8 cellular contexts compared by ENCODE assay signal in the genomic region with DNA sequence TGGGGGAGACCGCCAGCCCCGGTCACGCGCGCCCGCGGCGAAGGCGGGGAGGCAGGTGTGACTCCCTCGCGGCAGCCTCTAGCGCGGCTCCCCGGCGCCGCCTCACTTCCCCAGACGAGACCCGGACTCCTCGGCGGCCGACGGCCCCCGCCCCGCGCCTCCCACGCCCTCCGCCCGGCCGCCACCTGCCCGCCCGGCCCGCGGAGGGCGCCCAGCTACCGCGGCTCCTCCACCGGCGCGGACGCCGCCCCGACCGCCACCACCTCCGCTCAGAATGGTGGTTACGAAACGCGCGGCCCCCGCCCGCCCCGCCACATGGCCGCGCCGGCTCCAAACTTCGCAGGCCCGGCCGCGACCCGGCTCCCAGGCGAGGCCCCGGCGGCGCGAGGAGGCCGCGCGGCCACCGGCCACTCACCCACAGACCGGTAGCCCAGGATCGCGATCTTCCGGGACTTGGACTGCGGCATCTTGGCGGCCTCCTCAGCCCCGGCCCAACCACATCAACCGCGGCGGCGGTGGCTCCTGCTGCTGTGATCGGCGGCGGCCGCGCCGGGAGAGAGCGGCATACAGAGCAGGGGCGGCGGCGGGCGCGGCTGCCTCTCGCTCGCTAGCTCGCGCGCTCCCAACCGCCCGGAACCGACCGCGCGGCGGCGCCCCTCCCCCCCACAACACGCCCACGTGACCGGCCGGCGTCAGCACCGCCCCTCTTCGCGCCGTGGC. TPM values are rescaled to one million over a fixed set of nuclear protein-coding genes. Genes with fewer than 3 reads are reported as not detected.
DNase-seq lines count a peak whose midpoint lies in the region; ATAC-seq and TF ChIP-seq lines count a peak whose summit lies in the region.
"Not testable (repeated sequence)": the region's sequence is repeated elsewhere in the genome, so short reads cannot be mapped to it uniquely, and the experiment has no call there.

No MANE protein-coding gene starts in this region.

- H3K4me3 Mint-ChIP-seq in naive thymus-derived CD8-positive, alpha-beta T cell, result peak overlapping the region; percentile 86 to 98 (median 94)

- not testable (repeated sequence) for H3K9me3 Mint-ChIP-seq in naive thymus-derived CD8-positive, alpha-beta T cell

- POLR2A ChIA-PET in naive thymus-derived CD8-positive, alpha-beta T cell (lab: Charles Lee), result interaction anchor here (0.9 to 2.3 kb wide), 8 partner anchors 8 to 509 kb away, joined by 3 to 21 read pairs (median 4); a partner anchor contains a TSS

- TF ChIP-seq CTCF in fibroblast of villous mesenchyme (IDR thresholded peaks at IDR 0.05; ENCODE audit: insufficient read depth, low read depth, low read length), result not testable (repeated sequence)

- H3K4me1 Mint-ChIP-seq in naive thymus-derived CD8-positive, alpha-beta T cell, result peaks cover 24 to 51% (median 45%) of the 10 kb centered on the region in 4 donors

- peak; percentile 50 for ATAC-seq in GM21381 (IDR thresholded peaks at IDR 0.05; ENCODE audit: unreplicated experiment)
- ATAC-seq in HG03469 (IDR thresholded peaks at IDR 0.05; ENCODE audit: unreplicated experiment), result peak; percentile 29
- ATAC-seq in SK-N-SH treated with all-trans-retinoic acid at 6 μM for 48 hours, result peak; percentile 75
- peak; percentile 65 to 67 for ATAC-seq in naive thymus-derived CD8-positive, alpha-beta T cell

- H3K27me3 Mint-ChIP-seq in naive thymus-derived CD8-positive, alpha-beta T cell, result not testable (repeated sequence)

- H3K27ac Mint-ChIP-seq in naive thymus-derived CD8-positive, alpha-beta T cell, result peak overlapping the region; percentile 95 to 99 (median 97)

- H3K4me3 ChIP-seq in fibroblast of villous mesenchyme (ENCODE audit: low read depth, low read length), result peak overlapping the region; percentile 74

- not testable (repeated sequence) for H3K36me3 Mint-ChIP-seq in naive thymus-derived CD8-positive, alpha-beta T cell

- DNase-seq in COLO668 (lab: John Stamatoyannopoulos, UW; ENCODE audit: unreplicated experiment), result peak; percentile 61
- peak; percentile 67 for DNase-seq in activated naive CD4-positive, alpha-beta T cell treated with Interleukin-2 at 50 U/mL for 16 hours
- peak; percentile 44 for DNase-seq in fibroblast of villous mesenchyme (ENCODE audit: low read depth)
- peak in 8 of 10 donors; percentile 37 to 78 (median 52) for DNase-seq in naive thymus-derived CD8-positive, alpha-beta T cell
- peak; percentile 21 to 42 for DNase-seq in stimulated activated CD8-positive, alpha-beta memory T cell treated with anti-CD3 and anti-CD28 coated beads, Interleukin-4, amount 100 ng/mL, for 1 hour (ENCODE audit: low read depth in 2 of 2, low spot score in 1 of 2)

TF ChIP-seq in SK-N-SH treated with all-trans-retinoic acid at 6 μM for 48 hours, 23 proteins besides CTCF, POLR2A, EP300 and RAD21:
- 0 out of 2 replicates have a peak, but pooled peaks have one; percentile 32 for TF ChIP-seq ZFP3 (CRISPR knock-in tag; IDR thresholded peaks at IDR 0.05)
- TF ChIP-seq CSDC2 (CRISPR knock-in tag; IDR thresholded peaks at IDR 0.05), result 0 out of 2 replicates have a peak, but pooled peaks have one; percentile 59
- TF ChIP-seq, protein P1, sequence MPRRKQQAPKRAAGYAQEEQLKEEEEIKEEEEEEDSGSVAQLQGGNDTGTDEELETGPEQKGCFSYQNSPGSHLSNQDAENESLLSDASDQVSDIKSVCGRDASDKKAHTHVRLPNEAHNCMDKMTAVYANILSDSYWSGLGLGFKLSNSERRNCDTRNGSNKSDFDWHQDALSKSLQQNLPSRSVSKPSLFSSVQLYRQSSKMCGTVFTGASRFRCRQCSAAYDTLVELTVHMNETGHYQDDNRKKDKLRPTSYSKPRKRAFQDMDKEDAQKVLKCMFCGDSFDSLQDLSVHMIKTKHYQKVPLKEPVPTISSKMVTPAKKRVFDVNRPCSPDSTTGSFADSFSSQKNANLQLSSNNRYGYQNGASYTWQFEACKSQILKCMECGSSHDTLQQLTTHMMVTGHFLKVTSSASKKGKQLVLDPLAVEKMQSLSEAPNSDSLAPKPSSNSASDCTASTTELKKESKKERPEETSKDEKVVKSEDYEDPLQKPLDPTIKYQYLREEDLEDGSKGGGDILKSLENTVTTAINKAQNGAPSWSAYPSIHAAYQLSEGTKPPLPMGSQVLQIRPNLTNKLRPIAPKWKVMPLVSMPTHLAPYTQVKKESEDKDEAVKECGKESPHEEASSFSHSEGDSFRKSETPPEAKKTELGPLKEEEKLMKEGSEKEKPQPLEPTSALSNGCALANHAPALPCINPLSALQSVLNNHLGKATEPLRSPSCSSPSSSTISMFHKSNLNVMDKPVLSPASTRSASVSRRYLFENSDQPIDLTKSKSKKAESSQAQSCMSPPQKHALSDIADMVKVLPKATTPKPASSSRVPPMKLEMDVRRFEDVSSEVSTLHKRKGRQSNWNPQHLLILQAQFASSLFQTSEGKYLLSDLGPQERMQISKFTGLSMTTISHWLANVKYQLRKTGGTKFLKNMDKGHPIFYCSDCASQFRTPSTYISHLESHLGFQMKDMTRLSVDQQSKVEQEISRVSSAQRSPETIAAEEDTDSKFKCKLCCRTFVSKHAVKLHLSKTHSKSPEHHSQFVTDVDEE (CRISPR knock-in tag; IDR thresholded peaks at IDR 0.05), result 0 out of 2 replicates have a peak, but pooled peaks have one; percentile 36

RNA-seq across cellular contexts. Expression of a gene that starts 0.5 kb away (rescaled TPM):
- 52.2 and 79.5 TPM in 2 replicates for total RNA-seq in fibroblast of villous mesenchyme
- 10 to 100 TPM; 31.2 to 33.7 TPM for total RNA-seq in naive thymus-derived CD8-positive, alpha-beta T cell
- polyA plus RNA-seq in naive thymus-derived CD8-positive, alpha-beta T cell, result 10 to 100 TPM; 43.7 to 48.8 (median 48.6) TPM

Comparison
In these comparisons a context has a peak if more than half of its experiments do, and no peak if none do; other contexts are left out.
1. Peak in every context shown above with its lines: DNase-seq, ATAC-seq and H3K4me3 ChIP-seq.